2 cellular contexts compared by ENCODE assay signal in genomic region chr5:10335711-10336470, GRCh38.
TF ChIP-seq lines count a peak whose summit lies in the region.

No MANE protein-coding gene starts in this region.

TF ChIP-seq in WTC11, 78 proteins besides CTCF, POLR2A, EP300 and RAD21 (continues in another document):
- TF ChIP-seq ZNF416 (CRISPR knock-in tag; IDR thresholded peaks at IDR 0.05), result no peak
- TF ChIP-seq, protein P1, sequence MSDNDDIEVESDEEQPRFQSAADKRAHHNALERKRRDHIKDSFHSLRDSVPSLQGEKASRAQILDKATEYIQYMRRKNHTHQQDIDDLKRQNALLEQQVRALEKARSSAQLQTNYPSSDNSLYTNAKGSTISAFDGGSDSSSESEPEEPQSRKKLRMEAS (CRISPR knock-in tag; IDR thresholded peaks at IDR 0.05), result peak; percentile 38; the same call in 1 of the 2 replicates
- TF ChIP-seq STAT6 (CRISPR knock-in tag; conservative IDR thresholded peaks at IDR 0.05; ENCODE audit: low read depth), result no peak
- TF ChIP-seq JUN (CRISPR knock-in tag; IDR thresholded peaks at IDR 0.05), result no peak
- TF ChIP-seq CDX4 (CRISPR knock-in tag; IDR thresholded peaks at IDR 0.05; ENCODE audit: borderline replicate concordance), result no peak
- TF ChIP-seq TCF7 (CRISPR knock-in tag; IDR thresholded peaks at IDR 0.05; ENCODE audit: low read depth), result no peak
- no peak for TF ChIP-seq PRDM15 (CRISPR knock-in tag; IDR thresholded peaks at IDR 0.05)
- no peak for TF ChIP-seq ZNF219 (CRISPR knock-in tag; IDR thresholded peaks at IDR 0.05; ENCODE audit: borderline replicate concordance)
- peak; percentile 98 for TF ChIP-seq GABPB1 (CRISPR knock-in tag; IDR thresholded peaks at IDR 0.05)
- TF ChIP-seq, protein P2, sequence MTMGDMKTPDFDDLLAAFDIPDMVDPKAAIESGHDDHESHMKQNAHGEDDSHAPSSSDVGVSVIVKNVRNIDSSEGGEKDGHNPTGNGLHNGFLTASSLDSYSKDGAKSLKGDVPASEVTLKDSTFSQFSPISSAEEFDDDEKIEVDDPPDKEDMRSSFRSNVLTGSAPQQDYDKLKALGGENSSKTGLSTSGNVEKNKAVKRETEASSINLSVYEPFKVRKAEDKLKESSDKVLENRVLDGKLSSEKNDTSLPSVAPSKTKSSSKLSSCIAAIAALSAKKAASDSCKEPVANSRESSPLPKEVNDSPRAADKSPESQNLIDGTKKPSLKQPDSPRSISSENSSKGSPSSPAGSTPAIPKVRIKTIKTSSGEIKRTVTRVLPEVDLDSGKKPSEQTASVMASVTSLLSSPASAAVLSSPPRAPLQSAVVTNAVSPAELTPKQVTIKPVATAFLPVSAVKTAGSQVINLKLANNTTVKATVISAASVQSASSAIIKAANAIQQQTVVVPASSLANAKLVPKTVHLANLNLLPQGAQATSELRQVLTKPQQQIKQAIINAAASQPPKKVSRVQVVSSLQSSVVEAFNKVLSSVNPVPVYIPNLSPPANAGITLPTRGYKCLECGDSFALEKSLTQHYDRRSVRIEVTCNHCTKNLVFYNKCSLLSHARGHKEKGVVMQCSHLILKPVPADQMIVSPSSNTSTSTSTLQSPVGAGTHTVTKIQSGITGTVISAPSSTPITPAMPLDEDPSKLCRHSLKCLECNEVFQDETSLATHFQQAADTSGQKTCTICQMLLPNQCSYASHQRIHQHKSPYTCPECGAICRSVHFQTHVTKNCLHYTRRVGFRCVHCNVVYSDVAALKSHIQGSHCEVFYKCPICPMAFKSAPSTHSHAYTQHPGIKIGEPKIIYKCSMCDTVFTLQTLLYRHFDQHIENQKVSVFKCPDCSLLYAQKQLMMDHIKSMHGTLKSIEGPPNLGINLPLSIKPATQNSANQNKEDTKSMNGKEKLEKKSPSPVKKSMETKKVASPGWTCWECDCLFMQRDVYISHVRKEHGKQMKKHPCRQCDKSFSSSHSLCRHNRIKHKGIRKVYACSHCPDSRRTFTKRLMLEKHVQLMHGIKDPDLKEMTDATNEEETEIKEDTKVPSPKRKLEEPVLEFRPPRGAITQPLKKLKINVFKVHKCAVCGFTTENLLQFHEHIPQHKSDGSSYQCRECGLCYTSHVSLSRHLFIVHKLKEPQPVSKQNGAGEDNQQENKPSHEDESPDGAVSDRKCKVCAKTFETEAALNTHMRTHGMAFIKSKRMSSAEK (CRISPR knock-in tag; IDR thresholded peaks at IDR 0.05; ENCODE audit: borderline replicate concordance), result no peak
- no peak for TF ChIP-seq ZNF263 (CRISPR knock-in tag; IDR thresholded peaks at IDR 0.05; ENCODE audit: low read depth)

TF ChIP-seq in HepG2, 621 proteins besides CTCF, POLR2A, EP300 and RAD21 (continues in another document):
- TF ChIP-seq SP2 (CRISPR knock-in tag; IDR thresholded peaks at IDR 0.05) (no peak), SOX5 (CRISPR knock-in tag; IDR thresholded peaks at IDR 0.05; ENCODE audit: borderline replicate concordance) (peak; percentile 91), IRF2 (CRISPR knock-in tag; IDR thresholded peaks at IDR 0.05) (no peak), JUNB (CRISPR knock-in tag; IDR thresholded peaks at IDR 0.05; ENCODE audit: borderline replicate concordance) (no peak), NFKB2 (CRISPR knock-in tag; IDR thresholded peaks at IDR 0.05; ENCODE audit: borderline replicate concordance) (no peak), WIZ (CRISPR knock-in tag; IDR thresholded peaks at IDR 0.05) (no peak), ETV6 (CRISPR knock-in tag; conservative IDR thresholded peaks at IDR 0.05) (no peak), HNF4A (CRISPR knock-in tag; IDR thresholded peaks at IDR 0.05) (no peak), SAP130 (CRISPR knock-in tag; IDR thresholded peaks at IDR 0.05; ENCODE audit: low read depth) (peak; percentile 50), DMAP1 (CRISPR knock-in tag; IDR thresholded peaks at IDR 0.05) (0 out of 2 replicates have a peak, but pooled peaks have one; percentile 33), THAP11 (CRISPR knock-in tag; IDR thresholded peaks at IDR 0.05) (peak; percentile 61; the same call in 1 of the 2 replicates), ZNF891 (CRISPR knock-in tag; IDR thresholded peaks at IDR 0.05) (no peak), ZNF30 (CRISPR knock-in tag; IDR thresholded peaks at IDR 0.05) (0 out of 2 replicates have a peak, but pooled peaks have one; percentile 28), GABPB1 (CRISPR knock-in tag; IDR thresholded peaks at IDR 0.05) (0 out of 2 replicates have a peak, but pooled peaks have one; percentile 16), CBX5 (CRISPR knock-in tag; IDR thresholded peaks at IDR 0.05; ENCODE audit: borderline replicate concordance) (0 out of 2 replicates have a peak, but pooled peaks have one; percentile 42), HNRNPLL (IDR thresholded peaks at IDR 0.05; ENCODE audit: low read depth, low read length, poor library complexity, severe bottlenecking) (no peak), ZNF431 (CRISPR knock-in tag; IDR thresholded peaks at IDR 0.05; ENCODE audit: borderline replicate concordance, low read depth) (no peak), HOXA5 (CRISPR knock-in tag; IDR thresholded peaks at IDR 0.05) (peak; percentile 45; the same call in 1 of the 2 replicates), ZNF709 (CRISPR knock-in tag; IDR thresholded peaks at IDR 0.05) (0 out of 2 replicates have a peak, but pooled peaks have one; percentile 11), SALL1 (CRISPR knock-in tag; IDR thresholded peaks at IDR 0.05) (peak; percentile 84), HOXA3 (CRISPR knock-in tag; IDR thresholded peaks at IDR 0.05) (peak; percentile 52; the same call in 1 of the 2 replicates), KLF16 (CRISPR knock-in tag; IDR thresholded peaks at IDR 0.05) (peak in 1 of 2 experiments; percentile 84; a peak in 2 of 4 replicates), TCF7 (IDR thresholded peaks at IDR 0.05; ENCODE audit: low read depth) (peak; percentile 52; the same call in 1 of the 2 replicates), ZNF644 (CRISPR knock-in tag; IDR thresholded peaks at IDR 0.05; ENCODE audit: low read depth) (peak; percentile 82), ZNF3 (CRISPR knock-in tag; IDR thresholded peaks at IDR 0.05) (0 out of 2 replicates have a peak, but pooled peaks have one; percentile 38), NR2F1 (CRISPR knock-in tag; IDR thresholded peaks at IDR 0.05) (no peak), ZKSCAN5 (CRISPR knock-in tag; IDR thresholded peaks at IDR 0.05) (no peak), ZNF335 (CRISPR knock-in tag; IDR thresholded peaks at IDR 0.05) (no peak), CREB3 (CRISPR knock-in tag; IDR thresholded peaks at IDR 0.05) (no peak), TGIF2 (CRISPR knock-in tag; IDR thresholded peaks at IDR 0.05) (0 out of 2 replicates have a peak, but pooled peaks have one; percentile 69), ZNF510 (CRISPR knock-in tag; IDR thresholded peaks at IDR 0.05; ENCODE audit: low read depth) (no peak), SPEN (CRISPR knock-in tag; IDR thresholded peaks at IDR 0.05; ENCODE audit: low read depth) (peak; percentile 22; the same call in 1 of the 2 replicates), ZFY (CRISPR knock-in tag; IDR thresholded peaks at IDR 0.05) (peak; percentile 70), TFDP2 (CRISPR knock-in tag; IDR thresholded peaks at IDR 0.05) (0 out of 2 replicates have a peak, but pooled peaks have one; percentile 45), ZNF18 (CRISPR knock-in tag; IDR thresholded peaks at IDR 0.05; ENCODE audit: insufficient replicate concordance) (no peak), KMT2B (CRISPR knock-in tag; IDR thresholded peaks at IDR 0.05) (peak; percentile 43; the same call in 1 of the 2 replicates), NFKBIZ (CRISPR knock-in tag; IDR thresholded peaks at IDR 0.05) (0 out of 2 replicates have a peak, but pooled peaks have one; percentile 66), CCDC6 (CRISPR knock-in tag; IDR thresholded peaks at IDR 0.05) (no peak), SOX6 (IDR thresholded peaks at IDR 0.05) (no peak), SOX6 (CRISPR knock-in tag; IDR thresholded peaks at IDR 0.05) (peak; percentile 64)
- TF ChIP-seq, protein P3, sequence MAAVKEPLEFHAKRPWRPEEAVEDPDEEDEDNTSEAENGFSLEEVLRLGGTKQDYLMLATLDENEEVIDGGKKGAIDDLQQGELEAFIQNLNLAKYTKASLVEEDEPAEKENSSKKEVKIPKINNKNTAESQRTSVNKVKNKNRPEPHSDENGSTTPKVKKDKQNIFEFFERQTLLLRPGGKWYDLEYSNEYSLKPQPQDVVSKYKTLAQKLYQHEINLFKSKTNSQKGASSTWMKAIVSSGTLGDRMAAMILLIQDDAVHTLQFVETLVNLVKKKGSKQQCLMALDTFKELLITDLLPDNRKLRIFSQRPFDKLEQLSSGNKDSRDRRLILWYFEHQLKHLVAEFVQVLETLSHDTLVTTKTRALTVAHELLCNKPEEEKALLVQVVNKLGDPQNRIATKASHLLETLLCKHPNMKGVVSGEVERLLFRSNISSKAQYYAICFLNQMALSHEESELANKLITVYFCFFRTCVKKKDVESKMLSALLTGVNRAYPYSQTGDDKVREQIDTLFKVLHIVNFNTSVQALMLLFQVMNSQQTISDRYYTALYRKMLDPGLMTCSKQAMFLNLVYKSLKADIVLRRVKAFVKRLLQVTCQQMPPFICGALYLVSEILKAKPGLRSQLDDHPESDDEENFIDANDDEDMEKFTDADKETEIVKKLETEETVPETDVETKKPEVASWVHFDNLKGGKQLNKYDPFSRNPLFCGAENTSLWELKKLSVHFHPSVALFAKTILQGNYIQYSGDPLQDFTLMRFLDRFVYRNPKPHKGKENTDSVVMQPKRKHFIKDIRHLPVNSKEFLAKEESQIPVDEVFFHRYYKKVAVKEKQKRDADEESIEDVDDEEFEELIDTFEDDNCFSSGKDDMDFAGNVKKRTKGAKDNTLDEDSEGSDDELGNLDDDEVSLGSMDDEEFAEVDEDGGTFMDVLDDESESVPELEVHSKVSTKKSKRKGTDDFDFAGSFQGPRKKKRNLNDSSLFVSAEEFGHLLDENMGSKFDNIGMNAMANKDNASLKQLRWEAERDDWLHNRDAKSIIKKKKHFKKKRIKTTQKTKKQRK (IDR thresholded peaks at IDR 0.05; ENCODE audit: low read length), result no peak
- TF ChIP-seq, protein P4, sequence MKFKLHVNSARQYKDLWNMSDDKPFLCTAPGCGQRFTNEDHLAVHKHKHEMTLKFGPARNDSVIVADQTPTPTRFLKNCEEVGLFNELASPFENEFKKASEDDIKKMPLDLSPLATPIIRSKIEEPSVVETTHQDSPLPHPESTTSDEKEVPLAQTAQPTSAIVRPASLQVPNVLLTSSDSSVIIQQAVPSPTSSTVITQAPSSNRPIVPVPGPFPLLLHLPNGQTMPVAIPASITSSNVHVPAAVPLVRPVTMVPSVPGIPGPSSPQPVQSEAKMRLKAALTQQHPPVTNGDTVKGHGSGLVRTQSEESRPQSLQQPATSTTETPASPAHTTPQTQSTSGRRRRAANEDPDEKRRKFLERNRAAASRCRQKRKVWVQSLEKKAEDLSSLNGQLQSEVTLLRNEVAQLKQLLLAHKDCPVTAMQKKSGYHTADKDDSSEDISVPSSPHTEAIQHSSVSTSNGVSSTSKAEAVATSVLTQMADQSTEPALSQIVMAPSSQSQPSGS (CRISPR knock-in tag; IDR thresholded peaks at IDR 0.05), result peak; percentile 64; the same call in 1 of the 2 replicates
- TF ChIP-seq, protein P1 (IDR thresholded peaks at IDR 0.05), result peak; percentile 93
- TF ChIP-seq, protein P5, sequence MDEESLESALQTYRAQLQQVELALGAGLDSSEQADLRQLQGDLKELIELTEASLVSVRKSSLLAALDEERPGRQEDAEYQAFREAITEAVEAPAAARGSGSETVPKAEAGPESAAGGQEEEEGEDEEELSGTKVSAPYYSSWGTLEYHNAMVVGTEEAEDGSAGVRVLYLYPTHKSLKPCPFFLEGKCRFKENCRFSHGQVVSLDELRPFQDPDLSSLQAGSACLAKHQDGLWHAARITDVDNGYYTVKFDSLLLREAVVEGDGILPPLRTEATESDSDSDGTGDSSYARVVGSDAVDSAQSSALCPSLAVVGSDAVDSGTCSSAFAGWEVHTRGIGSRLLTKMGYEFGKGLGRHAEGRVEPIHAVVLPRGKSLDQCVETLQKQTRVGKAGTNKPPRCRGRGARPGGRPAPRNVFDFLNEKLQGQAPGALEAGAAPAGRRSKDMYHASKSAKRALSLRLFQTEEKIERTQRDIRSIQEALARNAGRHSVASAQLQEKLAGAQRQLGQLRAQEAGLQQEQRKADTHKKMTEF (CRISPR knock-in tag; IDR thresholded peaks at IDR 0.05), result peak; percentile 54
